Comparison of ENCODE assay signal across 1 cellular context in the genomic region with DNA sequence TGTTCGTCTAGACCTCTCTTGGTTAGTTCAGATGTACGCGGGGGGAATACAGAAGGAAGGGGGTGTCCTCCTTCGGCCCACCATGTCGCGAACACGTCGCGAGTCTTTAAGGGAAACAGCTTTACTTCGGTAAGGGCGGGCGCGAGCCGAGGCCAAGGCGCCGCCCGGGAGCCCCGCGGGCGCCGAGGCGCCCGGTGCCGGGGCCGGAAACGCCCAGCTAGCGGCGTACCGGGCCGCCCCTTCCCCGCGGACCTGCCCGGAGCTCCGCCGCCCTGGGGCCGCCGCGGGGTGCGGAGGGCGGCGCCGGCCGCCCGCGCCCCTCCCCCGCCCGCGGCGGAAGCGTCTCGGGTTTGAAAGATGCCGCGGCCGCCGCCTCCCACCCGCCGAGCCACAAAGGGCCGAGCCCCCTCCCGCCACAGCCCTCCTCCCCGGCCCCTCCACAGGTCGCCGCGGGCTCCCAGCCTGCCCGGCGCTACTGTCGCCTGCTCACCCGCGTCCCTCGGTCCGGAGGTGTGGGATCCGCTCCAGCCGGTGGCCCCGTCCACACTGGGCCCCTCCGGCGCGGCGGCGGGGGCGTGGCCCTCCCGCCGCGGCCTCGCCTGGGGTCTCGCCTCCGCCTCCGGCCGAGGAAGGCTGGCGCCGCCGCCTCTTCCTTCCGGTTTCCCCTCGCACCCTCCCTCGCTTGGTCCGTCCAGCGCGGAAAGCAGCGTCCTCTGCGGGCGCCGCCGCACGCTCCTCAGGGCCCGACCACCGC.
TF ChIP-seq lines count a peak whose summit lies in the region.

A gene (minus strand): TSS at position 715 of the 754 bp plus-strand sequence. CDS start 12,156 bp downstream, outside the sequence.

TF ChIP-seq in K562, 482 proteins besides CTCF, POLR2A, EP300 and RAD21 (continued from another document and continues in another):
- TF ChIP-seq ZNF354B (CRISPR knock-in tag; IDR thresholded peaks at IDR 0.05) (no peak), ELF4 (CRISPR knock-in tag; IDR thresholded peaks at IDR 0.05) (no peak), RFX1 (IDR thresholded peaks at IDR 0.05) (no peak), PHF8 (IDR thresholded peaks at IDR 0.05; ENCODE audit: borderline replicate concordance, low read length) (peak; percentile 74; the same call in 1 of the 2 replicates), BACH1 (tag; IDR thresholded peaks at IDR 0.05) (no peak), NELFE (IDR thresholded peaks at IDR 0.05; ENCODE audit: insufficient read depth, insufficient read length) (no peak), CHD2 (IDR thresholded peaks at IDR 0.05; ENCODE audit: low read depth, low read length) (no peak), SMARCE1 (IDR thresholded peaks at IDR 0.05) (no peak), HNRNPH1 (optimal IDR thresholded peaks at IDR 0.05; ENCODE audit: low read depth, low read length) (no peak), WHSC1 (IDR thresholded peaks at IDR 0.05; ENCODE audit: low read length) (no peak), HMGN3 (IDR thresholded peaks at IDR 0.05; ENCODE audit: borderline replicate concordance, extremely low read depth, insufficient read length, low read depth, low read length) (no peak), ZNF436 (CRISPR knock-in tag; IDR thresholded peaks at IDR 0.05) (no peak), ZNF174 (CRISPR knock-in tag; IDR thresholded peaks at IDR 0.05) (no peak), ZC3H4 (CRISPR knock-in tag; IDR thresholded peaks at IDR 0.05; ENCODE audit: borderline replicate concordance) (no peak), CEBPB (tag; IDR thresholded peaks at IDR 0.05) (no peak), ETV1 (tag; conservative IDR thresholded peaks at IDR 0.05; ENCODE audit: low read depth) (no peak; the same call in 1 of the 2 replicates), ZSCAN29 (IDR thresholded peaks at IDR 0.05) (0 out of 2 replicates have a peak, but pooled peaks have one; percentile 19), HEY1 (CRISPR knock-in tag; IDR thresholded peaks at IDR 0.05; ENCODE audit: borderline replicate concordance) (no peak), NRF1 (conservative IDR thresholded peaks at IDR 0.05 in 1 of 2, IDR thresholded peaks at IDR 0.05 in 1 of 2) (no peak), ZNF444 (CRISPR knock-in tag; IDR thresholded peaks at IDR 0.05) (no peak), CBX2 (IDR thresholded peaks at IDR 0.05; ENCODE audit: insufficient read depth, low read length, poor library complexity, severe bottlenecking) (no peak), YBX1 (IDR thresholded peaks at IDR 0.05) (no peak), NFIX (CRISPR knock-in tag; IDR thresholded peaks at IDR 0.05; ENCODE audit: low read depth) (no peak), KHSRP (IDR thresholded peaks at IDR 0.05) (no peak), RBM15 (IDR thresholded peaks at IDR 0.05; ENCODE audit: insufficient read depth, low read length) (no peak), CBX5 (IDR thresholded peaks at IDR 0.05; ENCODE audit: borderline replicate concordance, low read depth) (no peak), FOS (IDR thresholded peaks at IDR 0.05; ENCODE audit: extremely low read depth, insufficient read length) (no peak), RAD51 (IDR thresholded peaks at IDR 0.05; ENCODE audit: borderline replicate concordance, low read depth) (no peak), NR2C1 (IDR thresholded peaks at IDR 0.05) (no peak), NR2C1 (tag; IDR thresholded peaks at IDR 0.05) (no peak), MCM7 (IDR thresholded peaks at IDR 0.05) (no peak), MCM3 (IDR thresholded peaks at IDR 0.05) (no peak), ARNT (IDR thresholded peaks at IDR 0.05) (no peak), POLR3G (IDR thresholded peaks at IDR 0.05; ENCODE audit: extremely low read depth, insufficient read length, insufficient replicate concordance) (no peak), HCFC1 (IDR thresholded peaks at IDR 0.05; ENCODE audit: low read depth, low read length) (peak; percentile 44; the same call in 1 of the 2 replicates), ZNF830 (CRISPR knock-in tag; IDR thresholded peaks at IDR 0.05) (no peak), C11orf30 (IDR thresholded peaks at IDR 0.05; ENCODE audit: low read depth) (no peak), DDX20 (tag; IDR thresholded peaks at IDR 0.05; ENCODE audit: low read depth) (no peak), DIDO1 (tag; IDR thresholded peaks at IDR 0.05; ENCODE audit: low read depth) (no peak), ERF (CRISPR knock-in tag; IDR thresholded peaks at IDR 0.05) (no peak; the same call in 1 of the 2 replicates), SAP30 (IDR thresholded peaks at IDR 0.05; ENCODE audit: borderline replicate concordance, insufficient read depth, low read depth, low read length, poor library complexity, severe bottlenecking) (peak; percentile 37)
- TF ChIP-seq, protein P1, sequence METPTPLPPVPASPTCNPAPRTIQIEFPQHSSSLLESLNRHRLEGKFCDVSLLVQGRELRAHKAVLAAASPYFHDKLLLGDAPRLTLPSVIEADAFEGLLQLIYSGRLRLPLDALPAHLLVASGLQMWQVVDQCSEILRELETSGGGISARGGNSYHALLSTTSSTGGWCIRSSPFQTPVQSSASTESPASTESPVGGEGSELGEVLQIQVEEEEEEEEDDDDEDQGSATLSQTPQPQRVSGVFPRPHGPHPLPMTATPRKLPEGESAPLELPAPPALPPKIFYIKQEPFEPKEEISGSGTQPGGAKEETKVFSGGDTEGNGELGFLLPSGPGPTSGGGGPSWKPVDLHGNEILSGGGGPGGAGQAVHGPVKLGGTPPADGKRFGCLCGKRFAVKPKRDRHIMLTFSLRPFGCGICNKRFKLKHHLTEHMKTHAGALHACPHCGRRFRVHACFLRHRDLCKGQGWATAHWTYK (CRISPR knock-in tag; IDR thresholded peaks at IDR 0.05) = 0 out of 2 replicates have a peak, but pooled peaks have one; percentile 16
- TF ChIP-seq, protein P2, sequence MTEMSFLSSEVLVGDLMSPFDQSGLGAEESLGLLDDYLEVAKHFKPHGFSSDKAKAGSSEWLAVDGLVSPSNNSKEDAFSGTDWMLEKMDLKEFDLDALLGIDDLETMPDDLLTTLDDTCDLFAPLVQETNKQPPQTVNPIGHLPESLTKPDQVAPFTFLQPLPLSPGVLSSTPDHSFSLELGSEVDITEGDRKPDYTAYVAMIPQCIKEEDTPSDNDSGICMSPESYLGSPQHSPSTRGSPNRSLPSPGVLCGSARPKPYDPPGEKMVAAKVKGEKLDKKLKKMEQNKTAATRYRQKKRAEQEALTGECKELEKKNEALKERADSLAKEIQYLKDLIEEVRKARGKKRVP (CRISPR knock-in tag; IDR thresholded peaks at IDR 0.05) = no peak
- TF ChIP-seq, protein P3, sequence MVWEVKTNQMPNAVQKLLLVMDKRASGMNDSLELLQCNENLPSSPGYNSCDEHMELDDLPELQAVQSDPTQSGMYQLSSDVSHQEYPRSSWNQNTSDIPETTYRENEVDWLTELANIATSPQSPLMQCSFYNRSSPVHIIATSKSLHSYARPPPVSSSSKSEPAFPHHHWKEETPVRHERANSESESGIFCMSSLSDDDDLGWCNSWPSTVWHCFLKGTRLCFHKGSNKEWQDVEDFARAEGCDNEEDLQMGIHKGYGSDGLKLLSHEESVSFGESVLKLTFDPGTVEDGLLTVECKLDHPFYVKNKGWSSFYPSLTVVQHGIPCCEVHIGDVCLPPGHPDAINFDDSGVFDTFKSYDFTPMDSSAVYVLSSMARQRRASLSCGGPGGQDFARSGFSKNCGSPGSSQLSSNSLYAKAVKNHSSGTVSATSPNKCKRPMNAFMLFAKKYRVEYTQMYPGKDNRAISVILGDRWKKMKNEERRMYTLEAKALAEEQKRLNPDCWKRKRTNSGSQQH (CRISPR knock-in tag; IDR thresholded peaks at IDR 0.05) = no peak
- TF ChIP-seq, protein P4, sequence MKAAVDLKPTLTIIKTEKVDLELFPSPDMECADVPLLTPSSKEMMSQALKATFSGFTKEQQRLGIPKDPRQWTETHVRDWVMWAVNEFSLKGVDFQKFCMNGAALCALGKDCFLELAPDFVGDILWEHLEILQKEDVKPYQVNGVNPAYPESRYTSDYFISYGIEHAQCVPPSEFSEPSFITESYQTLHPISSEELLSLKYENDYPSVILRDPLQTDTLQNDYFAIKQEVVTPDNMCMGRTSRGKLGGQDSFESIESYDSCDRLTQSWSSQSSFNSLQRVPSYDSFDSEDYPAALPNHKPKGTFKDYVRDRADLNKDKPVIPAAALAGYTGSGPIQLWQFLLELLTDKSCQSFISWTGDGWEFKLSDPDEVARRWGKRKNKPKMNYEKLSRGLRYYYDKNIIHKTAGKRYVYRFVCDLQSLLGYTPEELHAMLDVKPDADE (conservative IDR thresholded peaks at IDR 0.05; ENCODE audit: control insufficient read depth, low read depth, low read length) = peak; percentile 70
- TF ChIP-seq, protein P5, sequence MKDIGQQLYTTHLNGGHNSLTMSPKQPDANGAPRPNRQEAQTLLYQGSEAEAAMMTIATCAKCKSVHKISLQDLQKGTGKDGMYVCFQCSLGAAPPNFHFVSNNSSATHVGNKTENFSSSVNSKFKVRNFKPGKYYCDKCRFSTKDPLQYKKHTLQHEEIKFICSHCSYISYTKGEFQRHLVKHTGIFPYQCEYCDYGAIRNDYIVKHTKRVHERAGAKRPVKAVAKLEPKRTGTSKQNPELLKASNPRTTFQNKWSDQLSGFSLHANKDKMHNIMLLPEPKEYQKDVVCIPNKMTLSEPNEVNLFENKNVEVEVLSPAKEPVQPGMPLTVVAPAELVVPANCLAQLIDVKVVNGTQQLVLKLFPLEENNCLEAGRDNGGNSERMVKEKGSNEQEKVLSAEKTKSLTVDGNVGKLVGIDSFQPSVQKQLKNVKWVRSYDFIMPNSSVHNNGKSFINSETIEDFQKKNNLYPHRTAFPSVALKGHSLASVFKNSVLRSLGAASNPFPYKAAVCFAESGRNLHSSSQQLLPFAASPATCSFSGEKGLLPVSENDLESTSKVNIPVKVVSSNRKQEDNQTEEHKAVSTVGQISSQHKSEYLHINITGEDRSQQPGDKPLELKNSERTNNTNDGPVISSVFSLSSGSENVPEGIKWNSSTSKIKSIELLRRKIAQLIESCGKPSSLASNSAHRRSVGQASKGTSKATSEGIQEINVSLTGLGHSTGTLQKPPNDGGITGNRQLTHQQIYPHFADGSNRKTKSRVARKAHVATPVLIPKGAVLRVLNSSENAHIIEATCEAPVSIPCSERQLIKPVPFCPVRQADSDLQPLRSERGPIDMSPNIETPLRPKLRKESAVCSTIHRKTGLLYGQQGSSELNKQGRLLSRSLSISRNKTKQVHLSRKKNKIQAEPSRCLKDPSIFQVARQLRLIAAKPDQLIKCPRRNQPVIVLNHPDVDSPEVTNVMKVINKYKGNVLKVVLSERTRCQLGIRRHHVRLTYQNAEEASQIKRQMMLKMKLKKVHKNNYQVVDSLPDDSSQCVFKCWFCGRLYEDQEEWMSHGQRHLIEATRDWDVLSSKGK (CRISPR knock-in tag; IDR thresholded peaks at IDR 0.05) = no peak
- TF ChIP-seq, protein P6, sequence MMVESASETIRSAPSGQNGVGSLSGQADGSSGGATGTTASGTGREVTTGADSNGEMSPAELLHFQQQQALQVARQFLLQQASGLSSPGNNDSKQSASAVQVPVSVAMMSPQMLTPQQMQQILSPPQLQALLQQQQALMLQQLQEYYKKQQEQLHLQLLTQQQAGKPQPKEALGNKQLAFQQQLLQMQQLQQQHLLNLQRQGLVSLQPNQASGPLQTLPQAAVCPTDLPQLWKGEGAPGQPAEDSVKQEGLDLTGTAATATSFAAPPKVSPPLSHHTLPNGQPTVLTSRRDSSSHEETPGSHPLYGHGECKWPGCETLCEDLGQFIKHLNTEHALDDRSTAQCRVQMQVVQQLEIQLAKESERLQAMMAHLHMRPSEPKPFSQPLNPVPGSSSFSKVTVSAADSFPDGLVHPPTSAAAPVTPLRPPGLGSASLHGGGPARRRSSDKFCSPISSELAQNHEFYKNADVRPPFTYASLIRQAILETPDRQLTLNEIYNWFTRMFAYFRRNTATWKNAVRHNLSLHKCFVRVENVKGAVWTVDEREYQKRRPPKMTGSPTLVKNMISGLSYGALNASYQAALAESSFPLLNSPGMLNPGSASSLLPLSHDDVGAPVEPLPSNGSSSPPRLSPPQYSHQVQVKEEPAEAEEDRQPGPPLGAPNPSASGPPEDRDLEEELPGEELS (CRISPR knock-in tag; IDR thresholded peaks at IDR 0.05; ENCODE audit: borderline replicate concordance) = no peak
- TF ChIP-seq, protein P7, sequence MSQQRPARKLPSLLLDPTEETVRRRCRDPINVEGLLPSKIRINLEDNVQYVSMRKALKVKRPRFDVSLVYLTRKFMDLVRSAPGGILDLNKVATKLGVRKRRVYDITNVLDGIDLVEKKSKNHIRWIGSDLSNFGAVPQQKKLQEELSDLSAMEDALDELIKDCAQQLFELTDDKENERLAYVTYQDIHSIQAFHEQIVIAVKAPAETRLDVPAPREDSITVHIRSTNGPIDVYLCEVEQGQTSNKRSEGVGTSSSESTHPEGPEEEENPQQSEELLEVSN (IDR thresholded peaks at IDR 0.05; ENCODE audit: borderline replicate concordance in 1 of 2, extremely low read depth in 1 of 2, insufficient read depth in 1 of 2, insufficient read length in 1 of 2, low read depth in 1 of 2, low read length in 1 of 2, poor library complexity in 1 of 2, severe bottlenecking in 1 of 2) = peak in 1 of 2 experiments; percentile 25
- TF ChIP-seq, protein P8, sequence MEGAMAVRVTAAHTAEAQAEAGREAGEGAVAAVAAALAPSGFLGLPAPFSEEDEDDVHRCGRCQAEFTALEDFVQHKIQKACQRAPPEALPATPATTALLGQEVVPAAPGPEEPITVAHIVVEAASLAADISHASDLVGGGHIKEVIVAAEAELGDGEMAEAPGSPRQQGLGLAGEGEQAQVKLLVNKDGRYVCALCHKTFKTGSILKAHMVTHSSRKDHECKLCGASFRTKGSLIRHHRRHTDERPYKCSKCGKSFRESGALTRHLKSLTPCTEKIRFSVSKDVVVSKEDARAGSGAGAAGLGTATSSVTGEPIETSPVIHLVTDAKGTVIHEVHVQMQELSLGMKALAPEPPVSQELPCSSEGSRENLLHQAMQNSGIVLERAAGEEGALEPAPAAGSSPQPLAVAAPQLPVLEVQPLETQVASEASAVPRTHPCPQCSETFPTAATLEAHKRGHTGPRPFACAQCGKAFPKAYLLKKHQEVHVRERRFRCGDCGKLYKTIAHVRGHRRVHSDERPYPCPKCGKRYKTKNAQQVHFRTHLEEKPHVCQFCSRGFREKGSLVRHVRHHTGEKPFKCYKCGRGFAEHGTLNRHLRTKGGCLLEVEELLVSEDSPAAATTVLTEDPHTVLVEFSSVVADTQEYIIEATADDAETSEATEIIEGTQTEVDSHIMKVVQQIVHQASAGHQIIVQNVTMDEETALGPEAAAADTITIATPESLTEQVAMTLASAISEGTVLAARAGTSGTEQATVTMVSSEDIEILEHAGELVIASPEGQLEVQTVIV (CRISPR knock-in tag; IDR thresholded peaks at IDR 0.05; ENCODE audit: borderline replicate concordance) = no peak
- TF ChIP-seq, protein P9, sequence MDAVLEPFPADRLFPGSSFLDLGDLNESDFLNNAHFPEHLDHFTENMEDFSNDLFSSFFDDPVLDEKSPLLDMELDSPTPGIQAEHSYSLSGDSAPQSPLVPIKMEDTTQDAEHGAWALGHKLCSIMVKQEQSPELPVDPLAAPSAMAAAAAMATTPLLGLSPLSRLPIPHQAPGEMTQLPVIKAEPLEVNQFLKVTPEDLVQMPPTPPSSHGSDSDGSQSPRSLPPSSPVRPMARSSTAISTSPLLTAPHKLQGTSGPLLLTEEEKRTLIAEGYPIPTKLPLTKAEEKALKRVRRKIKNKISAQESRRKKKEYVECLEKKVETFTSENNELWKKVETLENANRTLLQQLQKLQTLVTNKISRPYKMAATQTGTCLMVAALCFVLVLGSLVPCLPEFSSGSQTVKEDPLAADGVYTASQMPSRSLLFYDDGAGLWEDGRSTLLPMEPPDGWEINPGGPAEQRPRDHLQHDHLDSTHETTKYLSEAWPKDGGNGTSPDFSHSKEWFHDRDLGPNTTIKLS (IDR thresholded peaks at IDR 0.05; ENCODE audit: borderline replicate concordance, low read depth) = no peak
